In genomic region chr5:82225525-82226172, GRCh38 we compare ENCODE assay signal across 8 cellular contexts. TPM values are rescaled to one million over a fixed set of nuclear protein-coding genes. Genes with fewer than 3 reads are reported as not detected.
A peak's percentile ranks its signal among the peaks of the same experiment; 100 is the strongest.
DNase-seq lines count a peak whose midpoint lies in the region; ATAC-seq and TF ChIP-seq lines count a peak whose summit lies in the region.

No MANE protein-coding gene starts in this region.

- TF ChIP-seq CTCF in foreskin fibroblast (IDR thresholded peaks at IDR 0.05; ENCODE audit: low read depth, low read length), result peak; percentile 74
- TF ChIP-seq CTCF in omental fat pad (IDR thresholded peaks at IDR 0.05), result peak in 1 of 3 donors; percentile 56
- TF ChIP-seq CTCF in thoracic aorta (IDR thresholded peaks at IDR 0.05), result peak; percentile 73

- H3K9me3 ChIP-seq in thoracic aorta, result no peaks in the 10 kb centered on the region

- no peaks in the 10 kb centered on the region for H3K4me1 ChIP-seq in thoracic aorta (ENCODE audit: control insufficient read depth in 1 of 2, low read depth in 2 of 2)

- peak; percentile 88 for TF ChIP-seq RAD21 in Ishikawa (IDR thresholded peaks at IDR 0.05; ENCODE audit: low read depth)

- no peaks in the 10 kb centered on the region for H3K27me3 ChIP-seq in thoracic aorta (replicated peaks; ENCODE audit: insufficient read depth)

- H3K4me3 ChIP-seq in foreskin fibroblast (ENCODE audit: low read depth in 1 of 2, low read length in 2 of 2) (no peak overlapping the region), thoracic aorta (no peak overlapping the region)

- H3K36me3 ChIP-seq in thoracic aorta, result no peaks in the 10 kb centered on the region

- H3K27ac ChIP-seq in thoracic aorta, result no peak overlapping the region

- peak; percentile 84 for DNase-seq in DMS53 (lab: John Stamatoyannopoulos, UW)
- peak; percentile 50 for DNase-seq in RPMI7951 (ENCODE audit: low read depth)
- peak; percentile 29 to 36 for DNase-seq in activated T-helper 1 cell treated with anti-CD3 and anti-CD28 coated beads, Interleukin-2, amount 50 U/mL, for 16 hours (ENCODE audit: low read depth in 1 of 2, low spot score in 1 of 2)
- DNase-seq in foreskin fibroblast, result peak; percentile 37 to 77
- DNase-seq in omental fat pad (ENCODE audit: low spot score), result no peak
- DNase-seq in thoracic aorta (ENCODE audit: low spot score), result peak; percentile 17

- ATAC-seq in GM21526 (IDR thresholded peaks at IDR 0.05; ENCODE audit: low FRiP score, unreplicated experiment) (peak; percentile 90), omental fat pad (ENCODE audit: low FRiP score) (peak; percentile 75), thoracic aorta (ENCODE audit: insufficient number of reproducible peaks, low FRiP score, low read depth) (no peak)

- no peak for TF ChIP-seq EP300 in Ishikawa (IDR thresholded peaks at IDR 0.05; ENCODE audit: borderline replicate concordance)

TF ChIP-seq in Ishikawa, 13 proteins besides CTCF, POLR2A, EP300 and RAD21:
- TF ChIP-seq TCF12 (IDR thresholded peaks at IDR 0.05; ENCODE audit: low read depth), result no peak
- no peak for TF ChIP-seq TAF1 (IDR thresholded peaks at IDR 0.05; ENCODE audit: low read depth)
- no peak for TF ChIP-seq CEBPB (IDR thresholded peaks at IDR 0.05)
- TF ChIP-seq, protein P1, sequence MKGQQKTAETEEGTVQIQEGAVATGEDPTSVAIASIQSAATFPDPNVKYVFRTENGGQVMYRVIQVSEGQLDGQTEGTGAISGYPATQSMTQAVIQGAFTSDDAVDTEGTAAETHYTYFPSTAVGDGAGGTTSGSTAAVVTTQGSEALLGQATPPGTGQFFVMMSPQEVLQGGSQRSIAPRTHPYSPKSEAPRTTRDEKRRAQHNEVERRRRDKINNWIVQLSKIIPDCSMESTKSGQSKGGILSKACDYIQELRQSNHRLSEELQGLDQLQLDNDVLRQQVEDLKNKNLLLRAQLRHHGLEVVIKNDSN (IDR thresholded peaks at IDR 0.05), result no peak
- no peak for TF ChIP-seq REST (IDR thresholded peaks at IDR 0.05; ENCODE audit: low read depth)
- peak; percentile 50; the same call in 1 of the 2 replicates for TF ChIP-seq YY1 (IDR thresholded peaks at IDR 0.05; ENCODE audit: low read depth)

RNA-seq across cellular contexts. Expression of gene RPS23, which starts 52.5 kb away (rescaled TPM):
- total RNA-seq in RPMI7951 (2014; rRNA removed; shearing (Covaris generic)), result 3,875 and 4,006 TPM in 2 replicates
- 1,000 to 10,000 TPM; 2,401 to 4,131 (median 3,282) TPM for total RNA-seq in omental fat pad
- total RNA-seq in thoracic aorta, result 1,000 to 10,000 TPM; 1,224 to 1,259 TPM
